Comparison of ENCODE assay signal across 10 cellular contexts in the genomic region with DNA sequence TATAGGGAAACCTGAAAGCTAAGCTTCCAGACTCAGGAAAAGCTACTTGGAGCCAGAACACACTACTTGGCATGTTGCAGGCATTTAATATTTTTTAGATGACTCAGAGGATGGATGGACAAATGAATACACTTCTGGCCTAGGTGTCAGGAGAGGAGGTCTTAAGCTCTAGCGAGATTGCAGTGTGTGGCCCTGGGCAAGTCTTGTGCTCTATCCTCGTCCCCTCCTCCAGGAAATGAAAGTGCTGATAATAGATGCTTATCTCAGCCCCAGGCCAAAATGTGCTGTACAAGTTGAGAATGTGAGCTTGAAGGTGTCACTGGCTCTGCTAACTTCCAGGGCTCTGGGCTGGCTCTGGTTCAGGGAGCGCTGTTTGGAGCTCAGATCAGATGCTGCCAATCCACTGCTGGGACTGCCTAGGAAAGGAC.
DNase-seq lines count a peak whose midpoint lies in the region; ATAC-seq, FAIRE-seq and TF ChIP-seq lines count a peak whose summit lies in the region.
"Had no signal": no experiment of that assay in that cellular context is flagged by ENCODE, and none has a peak within 500 bp of the region (broad histone marks: within the 10 kb centered on the region; RNA-seq: fewer than 3 reads in every experiment).

No MANE protein-coding gene starts in this region.

- H3K4me1 Mint-ChIP-seq in activated CD4-positive, alpha-beta T cell treated with anti-CD3 and anti-CD28 coated beads for 36 hours = no peaks in the 10 kb centered on the region

- H3K36me3 Mint-ChIP-seq in activated CD4-positive, alpha-beta T cell treated with anti-CD3 and anti-CD28 coated beads for 36 hours (ENCODE audit: low read depth) = no peaks in the 10 kb centered on the region

- ATAC-seq in GM19023 (IDR thresholded peaks at IDR 0.05; ENCODE audit: unreplicated experiment) = no peak
- ATAC-seq in activated CD4-positive, alpha-beta T cell treated with anti-CD3 and anti-CD28 coated beads for 36 hours = no peak

- CTCF ChIA-PET in RWPE1 (lab: Yijun Ruan, JAX) = interaction anchor here (0.6 to 1.1 kb wide), 2 partner anchors 15 to 45 kb away, joined by 3 read pairs; no protein-coding TSS in a partner anchor
- CTCF ChIA-PET in activated CD4-positive, alpha-beta T cell treated with anti-CD3 and anti-CD28 coated beads for 36 hours (lab: Charles Lee) = no interaction called here

- intact Hi-C loops in activated CD4-positive, alpha-beta T cell treated with anti-CD3 and anti-CD28 coated beads for 36 hours (cut with DNase I, micrococcal nuclease) = no loop called here

- peak overlapping the region; percentile 68 for H3K27ac ChIP-seq in RWPE1

- peak; percentile 14 for FAIRE-seq in GM12892 (lab: Jason Lieb, UNC)
- FAIRE-seq: islet of Langerhans had no signal

- no peak overlapping the region for H3K4me3 Mint-ChIP-seq in activated CD4-positive, alpha-beta T cell treated with anti-CD3 and anti-CD28 coated beads for 36 hours

- peaks cover 4% of the 10 kb centered on the region for H3K27me3 Mint-ChIP-seq in activated CD4-positive, alpha-beta T cell treated with anti-CD3 and anti-CD28 coated beads for 36 hours

- TF ChIP-seq POLR2A in GM12892 (IDR thresholded peaks at IDR 0.05; ENCODE audit: low read depth, low read length) = no peak

- POLR2A ChIA-PET in RWPE1 (lab: Yijun Ruan, JAX; ENCODE audit: low non-redundant PET) = no interaction called here
- POLR2A ChIA-PET in activated CD4-positive, alpha-beta T cell treated with anti-CD3 and anti-CD28 coated beads for 36 hours (lab: Charles Lee) = no interaction called here

- DNase-seq in GM12892 (ENCODE audit: insufficient read length) (no peak), RWPE1 (ENCODE audit: low spot score) (peak; percentile 79), fibroblast of the conjunctiva (ENCODE audit: low read depth) (peak; percentile 63), renal cortical epithelial cell (ENCODE audit: low read depth) (peak; percentile 43), putamen (ENCODE audit: low spot score) (no peak)
- DNase-seq in activated CD4-positive, alpha-beta T cell treated with anti-CD3 and anti-CD28 coated beads for 1 hour = no peak
- no peak for DNase-seq in activated CD4-positive, alpha-beta T cell treated with anti-CD3 and anti-CD28 coated beads for 36 hours
- DNase-seq: NCI-H774 had no signal

- no peak overlapping the region for H3K27ac Mint-ChIP-seq in activated CD4-positive, alpha-beta T cell treated with anti-CD3 and anti-CD28 coated beads for 36 hours

- no peaks in the 10 kb centered on the region for H3K9me3 Mint-ChIP-seq in activated CD4-positive, alpha-beta T cell treated with anti-CD3 and anti-CD28 coated beads for 36 hours (ENCODE audit: low read depth)

- no peak for TF ChIP-seq CTCF in RWPE1 (conservative IDR thresholded peaks at IDR 0.05; ENCODE audit: low read depth)

Comparison
In these comparisons a context has a peak if more than half of its experiments do, and no peak if none do; other contexts are left out.
1. DNase-seq: peak in RWPE1 (single experiment), fibroblast of the conjunctiva (single experiment) and renal cortical epithelial cell (single experiment); none in GM12892 (single experiment), activated CD4-positive, alpha-beta T cell treated with anti-CD3 and anti-CD28 coated beads for 1 hour (single experiment), activated CD4-positive, alpha-beta T cell treated with anti-CD3 and anti-CD28 coated beads for 36 hours (single experiment) and putamen (single experiment).